ENCODE assay signal across 1 cellular context in genomic region chr9:129240581-129241211, GRCh38.
A peak's percentile ranks its signal among the peaks of the same experiment; 100 is the strongest.
TF ChIP-seq lines count a peak whose summit lies in the region.

No MANE protein-coding gene starts in this region.

TF ChIP-seq in K562, 482 proteins besides CTCF, POLR2A, EP300 and RAD21 (continued from another document):
- TF ChIP-seq MLLT1 (IDR thresholded peaks at IDR 0.05): no peak
- no peak for TF ChIP-seq NKRF (IDR thresholded peaks at IDR 0.05; ENCODE audit: borderline replicate concordance)
- 0 out of 2 replicates have a peak, but pooled peaks have one; percentile 46 for TF ChIP-seq FOXM1 (IDR thresholded peaks at IDR 0.05; ENCODE audit: low read depth)
- no peak for TF ChIP-seq FOXM1 (CRISPR knock-in tag; IDR thresholded peaks at IDR 0.05; ENCODE audit: low read depth)
- no peak for TF ChIP-seq ZNF551 (CRISPR knock-in tag; IDR thresholded peaks at IDR 0.05)
- TF ChIP-seq E2F3 (CRISPR knock-in tag; IDR thresholded peaks at IDR 0.05): no peak
- no peak for TF ChIP-seq XRCC5 (IDR thresholded peaks at IDR 0.05; ENCODE audit: low read depth, low read length)
- no peak for TF ChIP-seq HEY1 (CRISPR knock-in tag; IDR thresholded peaks at IDR 0.05; ENCODE audit: borderline replicate concordance)
- peak; percentile 79 for TF ChIP-seq ZNF24 (IDR thresholded peaks at IDR 0.05)
- no peak for TF ChIP-seq CBFA2T2 (conservative IDR thresholded peaks at IDR 0.05)
- no peak for TF ChIP-seq ATF6 (CRISPR knock-in tag; IDR thresholded peaks at IDR 0.05)
